Comparison of ENCODE assay signal across 11 cellular contexts in genomic region chrX:110210417-110211139, GRCh38.
DNase-seq lines count a peak whose midpoint lies in the region; ATAC-seq and TF ChIP-seq lines count a peak whose summit lies in the region.
"Had no signal": no experiment of that assay in that cellular context is flagged by ENCODE, and none has a peak within 500 bp of the region (broad histone marks: within the 10 kb centered on the region; RNA-seq: fewer than 3 reads in every experiment).

No MANE protein-coding gene starts in this region.

- no peak overlapping the region for H3K27ac Mint-ChIP-seq in endothelial cell (ENCODE audit: unreplicated experiment)

- H3K36me3 Mint-ChIP-seq in endothelial cell (ENCODE audit: low read depth, unreplicated experiment): no peaks in the 10 kb centered on the region

- H3K9me3 Mint-ChIP-seq in endothelial cell (ENCODE audit: unreplicated experiment): no peaks in the 10 kb centered on the region

- TF ChIP-seq CTCF in cardiac fibroblast (IDR thresholded peaks at IDR 0.05; ENCODE audit: low read depth, low read length): no peak
- no peak for TF ChIP-seq CTCF in endothelial cell (IDR thresholded peaks at IDR 0.05; ENCODE audit: unreplicated experiment)

- no peaks in the 10 kb centered on the region for H3K27me3 Mint-ChIP-seq in endothelial cell (ENCODE audit: unreplicated experiment)

- H3K4me3 ChIP-seq in cardiac fibroblast (replicated peaks in 1 of 2; ENCODE audit: low read depth in 2 of 2, low read length in 2 of 2): peak overlapping the region in 1 of 2 donors; percentile 4
- H3K4me3 ChIP-seq: ovary had no signal

- no peak overlapping the region for H3K4me3 Mint-ChIP-seq in endothelial cell (ENCODE audit: unreplicated experiment)

- ATAC-seq in activated CD4-positive, CD25-positive, alpha-beta regulatory T cell treated with anti-CD3 and anti-CD28 coated beads, Interleukin-2, amount 50 U/mL, for 24 hours: no peak

- peaks cover 9% of the 10 kb centered on the region for H3K4me1 Mint-ChIP-seq in endothelial cell (ENCODE audit: unreplicated experiment)

- DNase-seq in DMS153 (lab: John Stamatoyannopoulos, UW) (peak; percentile 1), DMS153 treated with DMSO at 0.1 percent for 48 hours (lab: John Stamatoyannopoulos, UW; ENCODE audit: unreplicated experiment) (no peak), NCI-H446 (lab: John Stamatoyannopoulos, UW) (peak; percentile 37 to 74), cardiac fibroblast (ENCODE audit: low read depth in 2 of 2) (peak; percentile 57 to 87), renal cortical epithelial cell (ENCODE audit: low read depth) (peak; percentile 57), endothelial cell (ENCODE audit: low spot score) (no peak), COLO668 (lab: John Stamatoyannopoulos, UW; ENCODE audit: unreplicated experiment) (no peak)
- DNase-seq: aorta, ovary, RPMI8226 had no signal

Comparison
In these comparisons a context has a peak if more than half of its experiments do, and no peak if none do; other contexts are left out.
1. DNase-seq: peak in DMS153 (single experiment), NCI-H446 (2 of 2), cardiac fibroblast (2 of 2) and renal cortical epithelial cell (single experiment); none in DMS153 treated with DMSO at 0.1 percent for 48 hours (single experiment), endothelial cell (single experiment) and COLO668 (single experiment).